In the genomic region with DNA sequence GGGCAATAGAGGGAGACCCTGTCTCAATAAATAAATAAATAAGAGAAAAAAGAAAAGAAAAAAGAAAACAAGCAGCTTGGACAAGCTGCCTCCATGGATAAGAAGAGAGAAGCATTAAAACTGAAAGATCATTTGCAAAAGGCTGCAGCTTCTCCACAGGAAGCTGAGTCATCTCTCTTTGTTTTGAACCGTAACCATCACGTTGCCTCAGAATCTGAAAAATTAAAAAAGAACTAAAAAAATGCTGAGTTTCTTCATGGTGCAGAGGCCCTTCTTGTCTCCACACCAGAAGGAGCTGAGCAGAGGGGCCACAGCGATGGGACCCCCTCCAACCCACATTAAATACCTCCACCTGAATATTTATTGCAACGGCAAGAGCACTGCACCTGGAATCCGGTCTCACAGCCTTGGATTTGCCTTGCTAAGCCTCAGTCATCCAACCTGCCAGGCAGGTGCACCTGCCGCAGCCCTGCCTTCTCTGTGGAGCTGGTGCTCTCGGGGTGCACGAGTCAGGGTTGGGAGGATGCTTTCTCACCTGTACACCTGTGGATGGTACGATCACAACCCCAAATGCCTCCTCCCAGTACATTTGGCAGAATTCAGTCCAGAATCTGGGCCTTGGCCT, we compare ENCODE assay signal across 9 cellular contexts. TPM values are rescaled to one million over a fixed set of nuclear protein-coding genes. Genes with fewer than 3 reads are reported as not detected.
DNase-seq lines count a peak whose midpoint lies in the region; ATAC-seq lines count a peak whose summit lies in the region.
"Had no signal": no experiment of that assay in that cellular context is flagged by ENCODE, and none has a peak within 500 bp of the region (broad histone marks: within the 10 kb centered on the region; RNA-seq: fewer than 3 reads in every experiment).

No MANE protein-coding gene starts in this region.

- no peaks in the 10 kb centered on the region for H3K36me3 Mint-ChIP-seq in natural killer cell treated with Interleukin-12 subunit alpha and Interleukin-12 subunit beta and Interleukin-15 and Interleukin-18, amount 100 ng/mL, for 72 hours

- no peaks in the 10 kb centered on the region for H3K9me3 Mint-ChIP-seq in natural killer cell treated with Interleukin-12 subunit alpha and Interleukin-12 subunit beta and Interleukin-15 and Interleukin-18, amount 100 ng/mL, for 72 hours

- H3K4me1 Mint-ChIP-seq in natural killer cell treated with Interleukin-12 subunit alpha and Interleukin-12 subunit beta and Interleukin-15 and Interleukin-18, amount 100 ng/mL, for 72 hours (ENCODE audit: low read depth in 2 of 2) = peaks cover 49 to 76% of the 10 kb centered on the region in 2 donors

- peak overlapping the region; percentile 64 for H3K4me3 Mint-ChIP-seq in natural killer cell treated with Interleukin-12 subunit alpha and Interleukin-12 subunit beta and Interleukin-15 and Interleukin-18, amount 100 ng/mL, for 72 hours

- ATAC-seq in GM21576 (IDR thresholded peaks at IDR 0.05; ENCODE audit: unreplicated experiment) = peak; percentile 43
- peak; percentile 73 to 79 for ATAC-seq in natural killer cell treated with Interleukin-12 subunit alpha and Interleukin-12 subunit beta and Interleukin-15 and Interleukin-18, amount 100 ng/mL, for 72 hours
- no peak for ATAC-seq in HG02763 (IDR thresholded peaks at IDR 0.05; ENCODE audit: unreplicated experiment)

- peak overlapping the region; percentile 4 for H3K27ac ChIP-seq in angular gyrus (ENCODE audit: low read depth, low read length)
- H3K27ac ChIP-seq: C4-2B had no signal

- peak overlapping the region; percentile 48 to 85 for H3K27ac Mint-ChIP-seq in natural killer cell treated with Interleukin-12 subunit alpha and Interleukin-12 subunit beta and Interleukin-15 and Interleukin-18, amount 100 ng/mL, for 72 hours

- peaks cover 45 to 58% of the 10 kb centered on the region in 2 donors for H3K27me3 Mint-ChIP-seq in natural killer cell treated with Interleukin-12 subunit alpha and Interleukin-12 subunit beta and Interleukin-15 and Interleukin-18, amount 100 ng/mL, for 72 hours

- DNase-seq in NCI-H1417 (lab: John Stamatoyannopoulos, UW) (peak; percentile 63 to 73 (median 66)), NCI-H1417 treated with DMSO at 0.1 percent for 48 hours (lab: John Stamatoyannopoulos, UW) (no peak), NCI-H226 (peak; percentile 55), NCI-H146 treated with DMSO at 0.1 percent for 48 hours (lab: John Stamatoyannopoulos, UW; ENCODE audit: unreplicated experiment) (no peak)
- DNase-seq in natural killer cell treated with Interleukin-12 subunit alpha and Interleukin-12 subunit beta and Interleukin-15 and Interleukin-18, amount 100 ng/mL, for 72 hours (ENCODE audit: low spot score) = no peak

RNA-seq across cellular contexts. Expression of gene TOX2, which starts 28.1 kb away (rescaled TPM):
- 1 to 10 TPM; 4.0 to 5.6 TPM for total RNA-seq in natural killer cell treated with Interleukin-12 subunit alpha and Interleukin-12 subunit beta and Interleukin-15 and Interleukin-18, amount 100 ng/mL, for 72 hours

Comparison
In these comparisons a context has a peak if more than half of its experiments do, and no peak if none do; other contexts are left out.
1. DNase-seq: peak in NCI-H1417 (3 of 3) and NCI-H226 (single experiment); none in NCI-H1417 treated with DMSO at 0.1 percent for 48 hours (single experiment), natural killer cell treated with Interleukin-12 subunit alpha and Interleukin-12 subunit beta and Interleukin-15 and Interleukin-18, amount 100 ng/mL, for 72 hours (single experiment) and NCI-H146 treated with DMSO at 0.1 percent for 48 hours (single experiment).